9 cellular contexts compared by ENCODE assay signal in genomic region chr19:575527-576506, GRCh38. TPM values are rescaled to one million over a fixed set of nuclear protein-coding genes. Genes with fewer than 3 reads are reported as not detected.
A peak's percentile ranks its signal among the peaks of the same experiment; 100 is the strongest.
DNase-seq lines count a peak whose midpoint lies in the region; ATAC-seq and TF ChIP-seq lines count a peak whose summit lies in the region.
"Had no signal": no experiment of that assay in that cellular context is flagged by ENCODE, and none has a peak within 500 bp of the region (broad histone marks: within the 10 kb centered on the region; RNA-seq: fewer than 3 reads in every experiment).

No MANE protein-coding gene starts in this region.

- H3K9me3 Mint-ChIP-seq in glutamatergic neuron (ENCODE audit: unreplicated experiment), result peaks cover 11% of the 10 kb centered on the region

- H3K27ac ChIP-seq in rectal smooth muscle tissue (ENCODE audit: low read depth, low read length) (peak overlapping the region; percentile 83), WERI-Rb-1 (no peak overlapping the region)

- peak overlapping the region; percentile 61 for H3K4me3 Mint-ChIP-seq in glutamatergic neuron (ENCODE audit: unreplicated experiment)

- peaks cover 21% of the 10 kb centered on the region for H3K4me1 ChIP-seq in rectal smooth muscle tissue (ENCODE audit: control insufficient read depth, insufficient read depth, low read length)

- no peaks in the 10 kb centered on the region for H3K9me3 ChIP-seq in WERI-Rb-1 (ENCODE audit: severe bottlenecking)

- TF ChIP-seq CTCF in GM12865 (IDR thresholded peaks at IDR 0.05; ENCODE audit: insufficient read depth, low read depth, low read length, missing control alignments), result no peak
- no peak for TF ChIP-seq CTCF in glutamatergic neuron (IDR thresholded peaks at IDR 0.05; ENCODE audit: partially characterized antibody, unreplicated experiment)
- TF ChIP-seq CTCF in WERI-Rb-1 (IDR thresholded peaks at IDR 0.05; ENCODE audit: low read depth, low read length), result no peak

- peak overlapping the region; percentile 81 for H3K4me3 ChIP-seq in GM12865 (ENCODE audit: low read depth, low read length)
- H3K4me3 ChIP-seq in rectal smooth muscle tissue (ENCODE audit: low read length), result peak overlapping the region; percentile 55
- no peak overlapping the region for H3K4me3 ChIP-seq in WERI-Rb-1 (ENCODE audit: low read depth, low read length)

- peak overlapping the region; percentile 11 for H3K9ac ChIP-seq in rectal smooth muscle tissue (ENCODE audit: low read length)

- H3K36me3 ChIP-seq in rectal smooth muscle tissue (ENCODE audit: control insufficient read depth, insufficient read depth, low read length) (peaks cover 14% of the 10 kb centered on the region), WERI-Rb-1 (peaks cover 77% of the 10 kb centered on the region)

- no peaks in the 10 kb centered on the region for H3K27me3 ChIP-seq in rectal smooth muscle tissue (ENCODE audit: control insufficient read depth, insufficient read depth, low read length)
- no peaks in the 10 kb centered on the region for H3K27me3 ChIP-seq in WERI-Rb-1 (ENCODE audit: insufficient read depth, low read depth, severe bottlenecking)

- H3K27ac Mint-ChIP-seq in glutamatergic neuron (ENCODE audit: unreplicated experiment), result no peak overlapping the region

- no peak for DNase-seq in GM12865 (ENCODE audit: low read depth)
- DNase-seq in UCSD-AML1 (lab: John Stamatoyannopoulos, UW; ENCODE audit: unreplicated experiment), result peak; percentile 25
- DNase-seq in glutamatergic neuron, result no peak
- DNase-seq in WERI-Rb-1, result no peak
- DNase-seq in amniotic stem cell (lab: John Stamatoyannopoulos, UW), result no peak
- DNase-seq in NCI-H1105 (lab: John Stamatoyannopoulos, UW), result no peak
- DNase-seq: effector CD4-positive, alpha-beta T cell had no signal

- ATAC-seq in GM21576 (IDR thresholded peaks at IDR 0.05; ENCODE audit: unreplicated experiment), result no peak

- peaks cover 19% of the 10 kb centered on the region for H3K4me1 Mint-ChIP-seq in glutamatergic neuron (ENCODE audit: low read depth, unreplicated experiment)

- peaks cover 12% of the 10 kb centered on the region for H3K27me3 Mint-ChIP-seq in glutamatergic neuron (ENCODE audit: unreplicated experiment)

- H3K36me3 Mint-ChIP-seq in glutamatergic neuron (ENCODE audit: unreplicated experiment), result no peaks in the 10 kb centered on the region

RNA-seq across cellular contexts. Expression of gene BSG, which starts 3.4 kb away (rescaled TPM):
- total RNA-seq in glutamatergic neuron (ENCODE audit: unreplicated experiment), result 470 TPM

RNA-seq across cellular contexts. Expression of gene HCN2, which starts 13.9 kb away (rescaled TPM):
- 33.2 TPM for total RNA-seq in glutamatergic neuron (ENCODE audit: unreplicated experiment)

RNA-seq across cellular contexts. Expression of gene GZMM, which starts 32.0 kb away (rescaled TPM):
- total RNA-seq in glutamatergic neuron (ENCODE audit: unreplicated experiment), result 0.47 TPM

RNA-seq across cellular contexts. Expression of gene CDC34, which starts 44.3 kb away (rescaled TPM):
- total RNA-seq in glutamatergic neuron (ENCODE audit: unreplicated experiment), result 136 TPM

RNA-seq across cellular contexts. Expression of gene POLRMT, which starts 57.5 kb away (rescaled TPM):
- total RNA-seq in glutamatergic neuron (ENCODE audit: unreplicated experiment), result 79.9 TPM
